In the genomic region with DNA sequence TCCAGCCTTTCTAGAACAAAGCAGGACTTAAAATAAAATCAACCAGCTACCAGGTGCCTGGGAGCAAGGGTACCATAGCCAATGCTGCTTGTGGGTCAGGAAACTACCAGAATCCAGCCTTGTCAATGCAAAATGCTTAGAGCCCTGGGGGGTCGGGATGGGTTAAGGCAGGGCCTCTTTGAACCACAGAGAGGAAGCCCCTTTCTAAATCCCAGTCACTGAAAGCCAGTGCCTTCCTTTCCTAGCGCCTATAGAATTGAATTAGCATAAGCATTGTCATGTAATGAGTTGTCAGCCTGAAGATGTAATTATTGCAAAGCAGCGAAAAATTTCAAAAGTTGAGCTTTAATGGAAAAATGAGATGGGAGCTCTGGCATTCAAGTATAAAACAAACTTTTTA, we compare ENCODE assay signal across 24 cellular contexts.
"Had no signal": no experiment of that assay in that cellular context is flagged by ENCODE, and none has a peak within 500 bp of the region (broad histone marks: within the 10 kb centered on the region; RNA-seq: fewer than 3 reads in every experiment).

No MANE protein-coding gene starts in this region.

- H3K4me3 ChIP-seq: adrenal gland, colonic mucosa, esophagus squamous epithelium, gastrocnemius medialis, stomach, suprapubic skin, tibial nerve had no signal

- H3K27ac ChIP-seq: adrenal gland, colonic mucosa, esophagus squamous epithelium, gastrocnemius medialis, parathyroid adenoma, stomach, suprapubic skin, tibial nerve had no signal

- H3K36me3 Mint-ChIP-seq: activated naive CD8-positive, alpha-beta T cell; natural killer cell treated with Interleukin-12 subunit alpha and Interleukin-12 subunit beta and Interleukin-15 and Interleukin-18, amount 100 ng/mL, for 72 hours had no signal

- H3K4me3 Mint-ChIP-seq: activated B cell treated with CpG ODN at 0.5 μM for 24 hours; activated CD4-positive, alpha-beta T cell treated with anti-CD3 and anti-CD28 coated beads for 36 hours; activated naive CD8-positive, alpha-beta T cell; activated T-cell treated with anti-CD3 and anti-CD28 coated beads, Interleukin-2, amount 50 U/mL, for 4 hours; natural killer cell treated with Interleukin-12 subunit alpha and Interleukin-12 subunit beta and Interleukin-15 and Interleukin-18, amount 100 ng/mL, for 72 hours had no signal

- H3K9me3 ChIP-seq: adrenal gland, colonic mucosa, esophagus squamous epithelium, gastrocnemius medialis, stomach, suprapubic skin, tibial nerve had no signal

- DNase-seq: activated B cell treated with CpG ODN at 0.5 μM for 24 hours; activated CD4-positive, alpha-beta T cell treated with anti-CD3 and anti-CD28 coated beads for 36 hours; activated CD4-positive, alpha-beta T cell treated with anti-CD3 and anti-CD28 coated beads, Interleukin-2, amount 50 U/mL, for 4 hours; activated CD8-positive, alpha-beta memory T cell treated with anti-CD3 and anti-CD28 coated beads for 24 hours; activated CD8-positive, alpha-beta memory T cell treated with anti-CD3 and anti-CD28 coated beads, Interleukin-2, amount 50 U/mL, for 4 hours; activated naive CD4-positive, alpha-beta T cell; activated T-cell treated with anti-CD3 and anti-CD28 coated beads, Interleukin-2, amount 50 U/mL, for 4 hours; adrenal gland; colonic mucosa; esophagus squamous epithelium; gastrocnemius medialis; head of caudate nucleus; islet precursor cell; left cardiac atrium; right cardiac atrium; stimulated activated CD4-positive, alpha-beta T cell treated with anti-CD3 and anti-CD28 coated beads, Interleukin-1b, Interleukin-23, amount 100 ng/mL, for 48 hours; stomach; T-helper 9 cell had no signal

- H3K27me3 ChIP-seq: adrenal gland, colonic mucosa, esophagus squamous epithelium, gastrocnemius medialis, stomach, suprapubic skin, tibial nerve had no signal

- H3K27me3 Mint-ChIP-seq: activated B cell treated with CpG ODN at 0.5 μM for 24 hours; activated naive CD8-positive, alpha-beta T cell had no signal

- H3K9ac ChIP-seq: parathyroid adenoma had no signal

- ATAC-seq: activated CD4-positive, alpha-beta T cell treated with anti-CD3 and anti-CD28 coated beads for 36 hours; activated T-cell treated with anti-CD3 and anti-CD28 coated beads, Interleukin-2, amount 50 U/mL, for 4 hours; gastrocnemius medialis; natural killer cell treated with Interleukin-12 subunit alpha and Interleukin-12 subunit beta and Interleukin-15 and Interleukin-18, amount 100 ng/mL, for 72 hours had no signal

- H3K36me3 ChIP-seq: adrenal gland, colonic mucosa, esophagus squamous epithelium, gastrocnemius medialis, stomach, suprapubic skin, tibial nerve had no signal

- H3K9me3 Mint-ChIP-seq: activated B cell treated with CpG ODN at 0.5 μM for 24 hours; activated T-cell treated with anti-CD3 and anti-CD28 coated beads, Interleukin-2, amount 50 U/mL, for 4 hours; activated T-helper 2 cell treated with anti-CD3 and anti-CD28 coated beads, Interferon-gamma antibody, Interleukin-2, Interleukin-4, amounts not matched to agents 10 μg/mL and 5 μg/mL and 100 μg/mL, durations not matched to agents 14 hours and 24 hours and 36 hours; natural killer cell treated with Interleukin-12 subunit alpha and Interleukin-12 subunit beta and Interleukin-15 and Interleukin-18, amount 100 ng/mL, for 72 hours had no signal

- H3K27ac Mint-ChIP-seq: activated B cell treated with CpG ODN at 0.5 μM for 24 hours; activated CD4-positive, alpha-beta T cell treated with anti-CD3 and anti-CD28 coated beads for 36 hours; activated naive CD8-positive, alpha-beta T cell; activated T-helper 2 cell treated with anti-CD3 and anti-CD28 coated beads, Interferon-gamma antibody, Interleukin-2, Interleukin-4, amounts not matched to agents 10 μg/mL and 5 μg/mL and 100 μg/mL, durations not matched to agents 14 hours and 24 hours and 36 hours; natural killer cell treated with Interleukin-12 subunit alpha and Interleukin-12 subunit beta and Interleukin-15 and Interleukin-18, amount 100 ng/mL, for 72 hours had no signal

- H3K4me1 ChIP-seq: adrenal gland, colonic mucosa, esophagus squamous epithelium, parathyroid adenoma, suprapubic skin had no signal
